ENCODE assay signal across 26 cellular contexts in the genomic region with DNA sequence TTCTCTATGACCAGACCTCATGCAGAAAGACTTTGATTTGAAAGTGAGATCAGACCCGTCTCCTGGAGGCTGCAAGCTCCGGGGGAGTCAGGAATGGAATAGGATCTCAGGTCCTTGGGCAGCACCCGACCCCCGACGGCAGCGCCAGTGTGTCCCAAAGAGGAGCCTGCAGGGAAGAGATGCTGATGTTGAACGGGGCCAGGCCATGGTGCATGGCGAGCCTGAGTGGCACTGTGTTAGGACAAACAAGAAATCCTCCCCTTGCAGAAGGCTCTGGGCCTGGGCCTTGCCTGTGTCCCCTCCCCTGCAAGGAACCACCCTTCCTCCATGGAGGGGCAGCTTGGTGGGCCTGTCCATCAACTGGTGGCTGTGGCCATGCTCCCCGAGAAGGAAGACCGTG.
"Had no signal": no experiment of that assay in that cellular context is flagged by ENCODE, and none has a peak within 500 bp of the region (broad histone marks: within the 10 kb centered on the region; RNA-seq: fewer than 3 reads in every experiment).

No MANE protein-coding gene starts in this region.

- H3K4me1 ChIP-seq: parathyroid adenoma, psoas muscle, right lobe of liver, suprapubic skin, transverse colon, upper lobe of right lung, uterus had no signal

- DNase-seq: naive thymus-derived CD8-positive, alpha-beta T cell; nephron progenitor cell; occipital lobe; ovary; psoas muscle; right cardiac atrium; right lobe of liver; spleen; stimulated activated CD4-positive, alpha-beta T cell treated with anti-CD3 and anti-CD28 coated beads, Interleukin-12 subunit alpha, Interleukin-12 subunit beta, amount 100 ng/mL, for 4 hours; stimulated activated CD4-positive, alpha-beta T cell treated with anti-CD3 and anti-CD28 coated beads, Interleukin-1b, Interleukin-23, amount 100 ng/mL, for 48 hours; stimulated activated CD4-positive, alpha-beta T cell treated with anti-CD3 and anti-CD28 coated beads, Interleukin-4, amount 100 ng/mL, for 1 hour; stimulated activated CD4-positive, alpha-beta T cell treated with anti-CD3 and anti-CD28 coated beads, Interleukin-4, amount 100 ng/mL, for 4 hours; stimulated activated CD8-positive, alpha-beta memory T cell treated with anti-CD3 and anti-CD28 coated beads, Interleukin-4, amount 100 ng/mL, for 48 hours; stimulated activated naive CD4-positive, alpha-beta T cell; stimulated activated naive CD8-positive, alpha-beta T cell treated with anti-CD3 and anti-CD28 coated beads, Interleukin-15, amount 100 ng/mL, for 72 hours; stimulated activated naive CD8-positive, alpha-beta T cell treated with anti-CD3 and anti-CD28 coated beads, Interleukin-15, Interleukin-2, amounts not matched to agents 100 U/mL and 50 U/mL, for 24 hours; substantia nigra; testis; tibial artery; transverse colon; upper lobe of right lung; uterus had no signal

- H3K9me3 ChIP-seq: right lobe of liver, suprapubic skin, testis, transverse colon, upper lobe of right lung, uterus had no signal

- H3K36me3 ChIP-seq: ovary, right lobe of liver, spleen, suprapubic skin, tibial artery, transverse colon, upper lobe of right lung, uterus had no signal

- H3K27me3 ChIP-seq: ovary, right lobe of liver, testis, tibial artery, uterus had no signal

- H3K4me3 ChIP-seq: ovary, psoas muscle, right lobe of liver, skin epidermis, smooth muscle cell, spleen, suprapubic skin, testis, tibial artery, transverse colon, upper lobe of right lung, uterus had no signal

- H3K27ac ChIP-seq: ovary, parathyroid adenoma, psoas muscle, right lobe of liver, skin epidermis, spleen, suprapubic skin, testis, transverse colon, upper lobe of right lung, uterus had no signal
